Comparison of ENCODE assay signal across 8 cellular contexts in the genomic region with DNA sequence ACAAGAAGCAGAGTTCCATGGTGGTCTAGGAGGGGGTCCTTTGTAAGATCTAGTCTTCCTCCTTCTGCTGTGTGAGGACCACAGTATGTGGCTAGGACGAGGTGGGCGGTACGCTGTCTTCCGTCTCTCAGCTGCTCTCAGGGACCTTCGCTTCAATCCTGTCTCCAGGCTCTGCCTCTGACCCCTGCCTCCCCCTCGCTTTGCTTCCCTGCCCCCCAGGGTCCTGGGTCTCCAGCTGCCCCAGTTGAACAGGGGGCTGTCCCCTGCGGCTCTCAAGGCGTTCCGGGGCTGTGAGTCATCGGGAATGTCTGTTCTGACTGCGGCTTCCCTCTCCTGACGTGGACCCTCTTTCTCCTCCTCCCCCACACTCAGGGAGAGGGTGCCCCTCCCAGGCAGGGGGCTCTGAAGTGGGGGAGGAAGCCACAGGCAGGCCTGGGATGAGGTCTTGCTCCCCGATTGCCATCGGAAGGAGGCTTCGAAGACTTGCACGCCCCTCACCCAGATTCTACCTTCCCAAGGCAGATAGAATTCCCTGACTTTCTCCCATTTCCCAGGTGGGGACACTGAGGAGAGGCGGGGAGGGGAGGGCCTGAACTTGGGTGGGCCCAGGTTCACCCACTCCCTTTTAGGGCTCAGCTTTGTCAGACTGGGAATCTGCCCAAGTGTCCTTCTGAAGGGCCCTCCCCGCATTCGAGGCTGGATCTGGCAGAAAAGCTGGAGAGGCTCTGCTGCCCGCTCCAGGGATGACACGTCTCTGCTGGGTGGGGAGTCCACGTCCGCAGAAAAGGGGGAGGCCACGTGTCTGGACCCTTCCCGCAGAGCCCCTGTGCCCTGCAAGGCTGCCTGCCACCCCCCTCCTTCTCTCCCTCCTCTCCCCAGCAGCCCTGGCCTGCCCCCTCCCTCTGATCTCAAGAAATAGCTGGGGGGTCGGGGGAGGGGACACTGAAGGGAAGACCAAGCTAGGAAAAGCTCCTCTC. TPM values are rescaled to one million over a fixed set of nuclear protein-coding genes. Genes with fewer than 3 reads are reported as not detected.
DNase-seq lines count a peak whose midpoint lies in the region; ATAC-seq and TF ChIP-seq lines count a peak whose summit lies in the region.

No MANE protein-coding gene starts in this region.

- peaks cover 0 to 39% (median 19%) of the 10 kb centered on the region in 5 donors for H3K4me1 ChIP-seq in subcutaneous abdominal adipose tissue (ENCODE audit: control insufficient read depth in 5 of 5, insufficient read depth in 5 of 5, low read length in 5 of 5)

- peaks cover 82% of the 10 kb centered on the region for H3K4me1 Mint-ChIP-seq in brain

- H3K9ac ChIP-seq in subcutaneous abdominal adipose tissue (ENCODE audit: low read length in 5 of 5) = peak overlapping the region in 2 of 5 donors; percentile 8 to 28

- H3K4me3 Mint-ChIP-seq in brain = peak overlapping the region in 3 of 5 experiments; percentile 62 to 77 (median 65)

- TF ChIP-seq CTCF in HFF-Myc (IDR thresholded peaks at IDR 0.05; ENCODE audit: low read depth, low read length, missing control alignments) = no peak
- TF ChIP-seq CTCF in brain (conservative IDR thresholded peaks at IDR 0.05) = no peak

- H3K9me3 Mint-ChIP-seq in brain = peaks cover 0 to 4% (median 0%) of the 10 kb centered on the region in 5 experiments

- ATAC-seq in GM18519 (IDR thresholded peaks at IDR 0.05; ENCODE audit: low FRiP score, unreplicated experiment) (no peak), HG02623 (IDR thresholded peaks at IDR 0.05; ENCODE audit: unreplicated experiment) (no peak)

- H3K36me3 Mint-ChIP-seq in brain = no peaks in the 10 kb centered on the region

- H3K27ac ChIP-seq in subcutaneous abdominal adipose tissue (ENCODE audit: low read depth, low read length) = peak overlapping the region; percentile 58

- H3K27ac Mint-ChIP-seq in brain = peak overlapping the region in 3 of 5 experiments; percentile 96 to 98 (median 98)

- H3K36me3 ChIP-seq in subcutaneous abdominal adipose tissue (ENCODE audit: control insufficient read depth in 5 of 5, insufficient read depth in 5 of 5, low read length in 5 of 5) = no peaks in the 10 kb centered on the region

- peak overlapping the region; percentile 33 for H3K4me3 ChIP-seq in HFF-Myc (replicated peaks; ENCODE audit: low read depth, low read length)
- H3K4me3 ChIP-seq in subcutaneous abdominal adipose tissue (ENCODE audit: low read depth in 1 of 5, low read length in 5 of 5) = peak overlapping the region in 1 of 5 donors; percentile 32

- DNase-seq in HFF-Myc (ENCODE audit: extremely low read depth, low read depth) (peak; percentile 93), kidney glomerular epithelial cell (lab: John Stamatoyannopoulos, UW) (peak; percentile 94), NCI-H1694 treated with DMSO at 0.1 percent for 48 hours (lab: John Stamatoyannopoulos, UW) (no peak), NCI-H1436 treated with DMSO at 0.1 percent for 48 hours (lab: John Stamatoyannopoulos, UW) (no peak)

- peaks cover 23% of the 10 kb centered on the region for H3K27me3 Mint-ChIP-seq in brain

- no peaks in the 10 kb centered on the region for H3K9me3 ChIP-seq in subcutaneous abdominal adipose tissue (ENCODE audit: control insufficient read depth in 5 of 5, low read length in 5 of 5)

- H3K27me3 ChIP-seq in subcutaneous abdominal adipose tissue (ENCODE audit: control insufficient read depth in 5 of 5, insufficient read depth in 4 of 5, low read length in 5 of 5) = peaks cover 9 to 51% (median 30%) of the 10 kb centered on the region in 5 donors

RNA-seq across cellular contexts. Expression of gene COL1A1, which starts 9.1 kb away (rescaled TPM):
- polyA plus RNA-seq in brain (ENCODE audit: insufficient read depth, low read depth, low replicate concordance) = 11.2 TPM

RNA-seq across cellular contexts. Expression of gene SGCA, which starts 44.7 kb away (rescaled TPM):
- polyA plus RNA-seq in brain (ENCODE audit: insufficient read depth, low read depth, low replicate concordance) = 1.6 TPM

Comparison
In these comparisons a context has a peak if more than half of its experiments do, and no peak if none do; other contexts are left out.
1. DNase-seq: peak in HFF-Myc (single experiment) and kidney glomerular epithelial cell (single experiment); none in NCI-H1694 treated with DMSO at 0.1 percent for 48 hours (single experiment) and NCI-H1436 treated with DMSO at 0.1 percent for 48 hours (single experiment).